ENCODE assay signal across 8 cellular contexts in genomic region chr11:114439229-114440120, GRCh38. TPM values are rescaled to one million over a fixed set of nuclear protein-coding genes. Genes with fewer than 3 reads are reported as not detected.
DNase-seq lines count a peak whose midpoint lies in the region; ATAC-seq and TF ChIP-seq lines count a peak whose summit lies in the region.

Gene REXO2 (plus strand): TSS chr11:114439467. CDS start chr11:114439529, 62 bp downstream.

- peak within 1 kb of the TSS; percentile 95 to 99 for H3K4me3 Mint-ChIP-seq in CD14-positive monocyte

- H3K9me3 Mint-ChIP-seq in CD14-positive monocyte, result no peaks in the 10 kb centered on the region

- TF ChIP-seq CTCF in CD14-positive monocyte (IDR thresholded peaks at IDR 0.05), result peak; percentile 22

- peaks cover 0 to 6% (median 2%) of the 10 kb centered on the region in 3 donors for H3K27me3 Mint-ChIP-seq in CD14-positive monocyte (ENCODE audit: low read depth in 3 of 3)

- ATAC-seq in GM19351 (IDR thresholded peaks at IDR 0.05; ENCODE audit: unreplicated experiment), result peak; percentile 99
- peak; percentile 99 for ATAC-seq in HG03521 (IDR thresholded peaks at IDR 0.05; ENCODE audit: unreplicated experiment)
- ATAC-seq in left lobe of liver, result peak; percentile 99

- DNase-seq in CD14-positive monocyte (ENCODE audit: low spot score) (peak; percentile 91), NCI-H748 (lab: John Stamatoyannopoulos, UW; ENCODE audit: unreplicated experiment) (peak; percentile 92), dedifferentiated amniotic fluid mesenchymal stem cell (ENCODE audit: extremely low spot score) (peak; percentile 91), left lobe of liver (ENCODE audit: low spot score) (peak; percentile 97)
- peak; percentile 94 for DNase-seq in activated CD4-positive, alpha-beta T cell treated with anti-CD3 and anti-CD28 coated beads, Interleukin-2, amount 50 U/mL, for 1 hour
- DNase-seq in stimulated activated CD4-positive, alpha-beta T cell treated with anti-CD3 and anti-CD28 coated beads, Interleukin-2, amount 100 ng/mL, for 4 hours (ENCODE audit: low read depth), result peak; percentile 92

- H3K4me1 Mint-ChIP-seq in CD14-positive monocyte, result peaks cover 18% of the 10 kb centered on the region

- H3K36me3 Mint-ChIP-seq in CD14-positive monocyte, result peaks cover 6 to 11% of the 10 kb centered on the region in 2 donors

- peak within 1 kb of the TSS in 5 of 7 donors; percentile 57 to 86 (median 63) for H3K27ac Mint-ChIP-seq in CD14-positive monocyte

- intact Hi-C loops in CD14-positive monocyte (cut with micrococcal nuclease), result loop anchor here (2.0 to 10.0 kb wide), 3 partner anchors 41 to 95 kb away; no protein-coding TSS in a partner anchor

RNA-seq across cellular contexts. Expression of gene REXO2, which starts in this region (rescaled TPM):
- 10 to 100 TPM; 18.0 to 22.5 TPM for polyA plus RNA-seq in CD14-positive monocyte
- 23.6 TPM for total RNA-seq in left lobe of liver

Comparison
In these comparisons a context has a peak if more than half of its experiments do, and no peak if none do; other contexts are left out.
1. Peak in every context shown above with its lines: DNase-seq and ATAC-seq.